In genomic region chr20:57676517-57677322, GRCh38 we compare ENCODE assay signal across 1 cellular context.
TF ChIP-seq lines count a peak whose summit lies in the region.

No MANE protein-coding gene starts in this region.

TF ChIP-seq in H1, 55 proteins besides CTCF, POLR2A, EP300 and RAD21 (continued from another document):
- TF ChIP-seq FOSL1 (IDR thresholded peaks at IDR 0.05; ENCODE audit: insufficient read depth, low read depth, low read length) (no peak), JUND (IDR thresholded peaks at IDR 0.05; ENCODE audit: low read length) (no peak), SIN3A (conservative IDR thresholded peaks at IDR 0.05 in 1 of 2, IDR thresholded peaks at IDR 0.05 in 1 of 2; ENCODE audit: low read depth in 1 of 2, low read length in 2 of 2) (no peak), SUZ12 (IDR thresholded peaks at IDR 0.05; ENCODE audit: low read length) (no peak), ASH2L (IDR thresholded peaks at IDR 0.05; ENCODE audit: low read length) (no peak), GABPA (IDR thresholded peaks at IDR 0.05; ENCODE audit: borderline replicate concordance, insufficient read depth, low read length) (no peak), GTF2F1 (IDR thresholded peaks at IDR 0.05; ENCODE audit: borderline replicate concordance, low read depth, low read length) (no peak), ATF3 (IDR thresholded peaks at IDR 0.05; ENCODE audit: insufficient read depth, low read depth, low read length) (no peak), MAX (IDR thresholded peaks at IDR 0.05) (no peak), BRCA1 (IDR thresholded peaks at IDR 0.05; ENCODE audit: low read depth, low read length) (no peak)
